In genomic region chr17:79741751-79742588, GRCh38 we compare ENCODE assay signal across 8 cellular contexts. TPM values are rescaled to one million over a fixed set of nuclear protein-coding genes. Genes with fewer than 3 reads are reported as not detected.
DNase-seq lines count a peak whose midpoint lies in the region; TF ChIP-seq lines count a peak whose summit lies in the region.

No MANE protein-coding gene starts in this region.

- TF ChIP-seq CTCF in osteocyte (IDR thresholded peaks at IDR 0.05): peak; percentile 95
- peak; percentile 88 to 99 (median 97) for TF ChIP-seq CTCF in tibial nerve (IDR thresholded peaks at IDR 0.05)

- H3K27me3 ChIP-seq in SJSA1 (replicated peaks) (peaks cover 55% of the 10 kb centered on the region), tibial nerve (peaks cover 0 to 70% of the 10 kb centered on the region in 2 donors)

- DNase-seq in DMS 273 treated with DMSO at 0.1 percent for 48 hours (lab: John Stamatoyannopoulos, UW) (peak; percentile 22), LHCN-M2 (ENCODE audit: low read depth) (peak; percentile 27), SJSA1 (ENCODE audit: low read depth in 1 of 2, low spot score in 2 of 2) (peak; percentile 68 to 83), head of caudate nucleus (peak; percentile 53 to 91 (median 82)), osteocyte (ENCODE audit: extremely low spot score, unreplicated experiment) (peak; percentile 94), tibial nerve (ENCODE audit: low spot score in 2 of 2) (peak; percentile 40 to 43), NCI-H1048 (lab: John Stamatoyannopoulos, UW) (no peak)
- DNase-seq in activated naive CD4-positive, alpha-beta T cell (lab: John Stamatoyannopoulos, UW): peak; percentile 46 to 75 (median 56)

- peaks cover 46% of the 10 kb centered on the region for H3K27me3 Mint-ChIP-seq in osteocyte (ENCODE audit: unreplicated experiment)

- no peak overlapping the region for H3K27ac Mint-ChIP-seq in osteocyte (ENCODE audit: unreplicated experiment)

- TF ChIP-seq POLR2A in tibial nerve (IDR thresholded peaks at IDR 0.05): no peak

- H3K4me3 ChIP-seq in SJSA1 (no peak overlapping the region), tibial nerve (peak overlapping the region in 1 of 4 donors; percentile 14)

- no peak overlapping the region for H3K4me3 Mint-ChIP-seq in osteocyte (ENCODE audit: unreplicated experiment)

- intact Hi-C loops in head of caudate nucleus (cut with DNase I): no loop called here

- H3K9me3 Mint-ChIP-seq in osteocyte (ENCODE audit: unreplicated experiment): no peaks in the 10 kb centered on the region

- no peaks in the 10 kb centered on the region for H3K9me3 ChIP-seq in SJSA1 (replicated peaks)
- no peaks in the 10 kb centered on the region for H3K9me3 ChIP-seq in tibial nerve

- H3K27ac ChIP-seq in SJSA1: no peak overlapping the region
- H3K27ac ChIP-seq in tibial nerve: no peak overlapping the region

- H3K4me1 ChIP-seq in SJSA1 (replicated peaks) (peaks cover 10% of the 10 kb centered on the region; the same call in 1 of the 2 replicates), tibial nerve (peaks cover 0 to 19% (median 7%) of the 10 kb centered on the region in 4 donors)

- H3K4me1 Mint-ChIP-seq in osteocyte (ENCODE audit: unreplicated experiment): peaks cover 14% of the 10 kb centered on the region

- no peaks in the 10 kb centered on the region for H3K36me3 Mint-ChIP-seq in osteocyte (ENCODE audit: unreplicated experiment)

- peak in 1 of 2 donors; percentile 26 for TF ChIP-seq EP300 in tibial nerve (IDR thresholded peaks at IDR 0.05)

- WGBS in tibial nerve, 2 donors: 10 to 15% methylated on average over 33 to 48 of the region's 53 CpGs

- no peaks in the 10 kb centered on the region for H3K36me3 ChIP-seq in SJSA1
- H3K36me3 ChIP-seq in tibial nerve: no peaks in the 10 kb centered on the region

RNA-seq across cellular contexts. Expression of gene ENPP7, which starts 11.2 kb away (rescaled TPM):
- total RNA-seq in LHCN-M2 (2014; rRNA removed) (not detected in 2 replicates), osteocyte (not detected in 2 replicates), tibial nerve (not detected)
- not detected for polyA plus RNA-seq in LHCN-M2 (2012)
- total RNA-seq in SJSA1 (2014; rRNA removed; shearing (Covaris generic)): not detected in 2 replicates

RNA-seq across cellular contexts. Expression of gene CBX2, which starts 36.0 kb away (rescaled TPM):
- total RNA-seq in LHCN-M2 (2014; rRNA removed) (6.7 and 6.8 TPM in 2 replicates), osteocyte (9.9 and 12.7 TPM in 2 replicates), tibial nerve (1 to 10 TPM; 2.4 to 5.9 (median 4.5) TPM)
- 4.6 TPM for polyA plus RNA-seq in LHCN-M2 (2012)
- 13.6 and 16.7 TPM in 2 replicates for total RNA-seq in SJSA1 (2014; rRNA removed; shearing (Covaris generic))

RNA-seq across cellular contexts. Expression of gene CBX8, which starts 54.9 kb away (rescaled TPM):
- total RNA-seq in LHCN-M2 (2014; rRNA removed) (5.1 and 10.8 TPM in 2 replicates), osteocyte (5.4 and 6.3 TPM in 2 replicates), tibial nerve (1 to 10 TPM in 1 of 4 donors, under 1 TPM in 2, not detected in 1; 0.84 to 4.2 (median 0.87) TPM)
- polyA plus RNA-seq in LHCN-M2 (2012): 5.9 TPM
- 9.0 and 21.0 TPM in 2 replicates for total RNA-seq in SJSA1 (2014; rRNA removed; shearing (Covaris generic))
